8 cellular contexts compared by ENCODE assay signal in the genomic region with DNA sequence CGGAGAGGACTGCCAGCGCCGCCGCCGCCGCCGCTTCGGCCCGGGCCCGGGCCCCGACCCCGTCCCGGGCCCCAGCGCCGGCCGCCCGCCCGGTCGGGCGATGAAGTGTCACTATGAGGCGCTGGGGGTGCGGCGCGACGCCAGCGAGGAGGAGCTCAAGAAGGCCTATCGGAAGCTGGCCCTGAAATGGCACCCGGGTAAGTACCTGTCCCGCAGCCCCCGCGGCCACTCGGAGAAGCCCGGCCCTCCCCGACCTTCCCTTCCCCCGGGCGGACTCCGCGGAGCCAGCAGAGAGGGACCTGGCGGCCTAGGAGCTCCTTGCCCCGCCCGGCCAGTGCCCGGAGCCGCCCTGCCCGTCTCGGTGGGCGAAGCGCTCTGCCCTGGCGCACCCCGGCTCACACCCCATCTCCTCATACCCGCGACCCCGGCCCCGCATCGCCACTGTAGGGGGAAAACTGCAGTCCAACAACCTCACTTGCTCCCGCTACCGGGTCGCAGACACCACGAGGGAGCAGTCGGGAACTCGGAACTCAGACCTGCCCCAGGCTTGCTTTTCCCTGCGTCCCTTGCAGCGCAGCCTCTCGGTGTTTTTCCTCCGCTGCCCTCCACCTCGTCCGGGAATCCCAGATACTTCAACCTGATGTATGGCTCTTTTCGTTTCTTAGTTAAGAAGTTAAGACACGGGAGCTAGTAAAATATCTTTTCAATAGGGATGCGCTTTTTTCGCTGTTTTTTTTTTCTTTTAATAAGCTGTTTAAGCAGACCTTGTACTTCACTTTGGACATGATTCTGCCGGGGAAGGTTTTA. TPM values are rescaled to one million over a fixed set of nuclear protein-coding genes. Genes with fewer than 3 reads are reported as not detected.
DNase-seq lines count a peak whose midpoint lies in the region; ATAC-seq and TF ChIP-seq lines count a peak whose summit lies in the region.

No MANE protein-coding gene starts in this region.

- H3K36me3 Mint-ChIP-seq in brain: peaks cover 24% of the 10 kb centered on the region

- TF ChIP-seq CTCF in brain (conservative IDR thresholded peaks at IDR 0.05): no peak

- H3K27ac ChIP-seq in iPS-18a (ENCODE audit: low read length): peak overlapping the region; percentile 66

- peaks cover 18% of the 10 kb centered on the region for H3K36me3 ChIP-seq in iPS-18a (ENCODE audit: control insufficient read depth, low read depth, low read length)
- H3K36me3 ChIP-seq in skeletal muscle satellite cell (ENCODE audit: insufficient read depth, low read length): peaks cover 27% of the 10 kb centered on the region

- H3K4me3 ChIP-seq in iPS-18a (ENCODE audit: low read length) (peak overlapping the region; percentile 74), skeletal muscle satellite cell (ENCODE audit: low read length) (peak overlapping the region; percentile 89)

- no peaks in the 10 kb centered on the region for H3K27me3 ChIP-seq in iPS-18a (ENCODE audit: control insufficient read depth, insufficient read depth, low read length)
- H3K27me3 ChIP-seq in skeletal muscle satellite cell (ENCODE audit: control insufficient read depth, insufficient read depth, low read length): no peaks in the 10 kb centered on the region

- peak; percentile 61 for ATAC-seq in GM18519 (IDR thresholded peaks at IDR 0.05; ENCODE audit: low FRiP score, unreplicated experiment)
- ATAC-seq in HG03025 (IDR thresholded peaks at IDR 0.05; ENCODE audit: low FRiP score, unreplicated experiment): peak; percentile 79

- H3K9me3 ChIP-seq in iPS-18a (ENCODE audit: control insufficient read depth, low read depth, low read length) (no peaks in the 10 kb centered on the region), skeletal muscle satellite cell (replicated peaks; ENCODE audit: low read length) (no peaks in the 10 kb centered on the region)

- H3K4me3 Mint-ChIP-seq in brain: peak overlapping the region; percentile 78 to 98 (median 97)

- peaks cover 5% of the 10 kb centered on the region for H3K27me3 Mint-ChIP-seq in brain

- peaks cover 0 to 3% (median 0%) of the 10 kb centered on the region in 5 experiments for H3K9me3 Mint-ChIP-seq in brain

- H3K4me2 ChIP-seq in skeletal muscle satellite cell (ENCODE audit: low read length): peak overlapping the region; percentile 87

- H3K4me1 Mint-ChIP-seq in brain: peaks cover 31% of the 10 kb centered on the region

- H3K27ac Mint-ChIP-seq in brain: peak overlapping the region; percentile 93 to 98 (median 97)

- peak; percentile 84 for DNase-seq in 8988T
- peak; percentile 39 for DNase-seq in NCI-H2107 treated with DMSO at 0.1 percent for 48 hours (lab: John Stamatoyannopoulos, UW; ENCODE audit: unreplicated experiment)
- DNase-seq in UCSD-AML1 (lab: John Stamatoyannopoulos, UW; ENCODE audit: unreplicated experiment): peak; percentile 85

- H3K9ac ChIP-seq in iPS-18a (ENCODE audit: low read length) (peak overlapping the region; percentile 65), skeletal muscle satellite cell (ENCODE audit: low read depth, low read length) (peak overlapping the region; percentile 86)

- H3K4me1 ChIP-seq in iPS-18a (ENCODE audit: control insufficient read depth, low read depth, low read length): peaks cover 13% of the 10 kb centered on the region
- peaks cover 10% of the 10 kb centered on the region for H3K4me1 ChIP-seq in skeletal muscle satellite cell (ENCODE audit: control insufficient read depth, insufficient read depth, low read length)

RNA-seq across cellular contexts. Expression of gene DNAJC21, which starts 0.6 kb away (rescaled TPM):
- polyA plus RNA-seq in brain (ENCODE audit: insufficient read depth, low read depth, low replicate concordance): 16.2 TPM
- 19.9 and 25.6 TPM in 2 replicates for total RNA-seq in skeletal muscle satellite cell (2012; rRNA removed)

RNA-seq across cellular contexts. Expression of gene BRIX1, which starts 14.4 kb away (rescaled TPM):
- 23.5 TPM for polyA plus RNA-seq in brain (ENCODE audit: insufficient read depth, low read depth, low replicate concordance)
- total RNA-seq in skeletal muscle satellite cell (2012; rRNA removed): 42.4 and 52.5 TPM in 2 replicates

RNA-seq across cellular contexts. Expression of gene RAD1, which starts 14.6 kb away (rescaled TPM):
- 44.2 TPM for polyA plus RNA-seq in brain (ENCODE audit: insufficient read depth, low read depth, low replicate concordance)
- total RNA-seq in skeletal muscle satellite cell (2012; rRNA removed): 20.1 and 25.1 TPM in 2 replicates

Comparison
In these comparisons a context has a peak if more than half of its experiments do, and no peak if none do; other contexts are left out.
1. Peak in every context shown above with its lines: DNase-seq, ATAC-seq, H3K4me3 ChIP-seq and H3K27ac ChIP-seq.